ENCODE assay signal across 15 cellular contexts in genomic region chr10:126147866-126148578, GRCh38.
DNase-seq lines count a peak whose midpoint lies in the region; ATAC-seq, FAIRE-seq and TF ChIP-seq lines count a peak whose summit lies in the region.
"Had no signal": no experiment of that assay in that cellular context is flagged by ENCODE, and none has a peak within 500 bp of the region (broad histone marks: within the 10 kb centered on the region; RNA-seq: fewer than 3 reads in every experiment).

No MANE protein-coding gene starts in this region.

- POLR2A ChIA-PET in GM10248 (lab: Yijun Ruan, JAX): no interaction called here

- H3K4me1 Mint-ChIP-seq in natural killer cell: no peaks in the 10 kb centered on the region
- H3K4me1 Mint-ChIP-seq: B cell had no signal

- no peak for FAIRE-seq in bronchial epithelial cell (lab: Jason Lieb, UNC)

- ATAC-seq in Right ventricle myocardium superior (ENCODE audit: poor library complexity) (no peak), natural killer cell (no peak)
- ATAC-seq: mucosa of descending colon; stimulated activated effector memory CD8-positive, alpha-beta T cell treated with anti-CD3 and anti-CD28 coated beads, Interleukin-12 subunit alpha, Interleukin-12 subunit beta, amount 100 ng/mL, for 72 hours had no signal

- H3K27ac ChIP-seq in ACC112 (ENCODE audit: low read depth, low read length): peak overlapping the region; percentile 66
- H3K27ac ChIP-seq: cardiac muscle cell had no signal

- H3K9me3 Mint-ChIP-seq in natural killer cell: peaks cover 3 to 7% of the 10 kb centered on the region in 2 donors

- TF ChIP-seq CTCF in bronchial epithelial cell (IDR thresholded peaks at IDR 0.05; ENCODE audit: insufficient read depth, low read length, severe bottlenecking): no peak
- no peak for TF ChIP-seq CTCF in GM10248 (IDR thresholded peaks at IDR 0.05; ENCODE audit: control extremely low read depth, extremely low read depth, low read depth, missing control alignments)
- TF ChIP-seq CTCF in natural killer cell (IDR thresholded peaks at IDR 0.05): no peak

- peak; percentile 96 for DNase-seq in LHCN-M2 (ENCODE audit: low read depth)
- peak; percentile 9 for DNase-seq in bronchial epithelial cell (ENCODE audit: low read depth)
- DNase-seq in kidney tubule cell (ENCODE audit: low spot score): peak; percentile 27
- no peak for DNase-seq in Right ventricle myocardium superior
- no peak for DNase-seq in GM10248 (ENCODE audit: extremely low spot score)
- DNase-seq in natural killer cell: no peak
- DNase-seq in NCI-H2029 treated with DMSO at 0.1 percent for 48 hours (lab: John Stamatoyannopoulos, UW): no peak
- DNase-seq: Kasumi-1, mucosa of descending colon, NCI-H446 treated with DMSO at 0.1 percent for 48 hours, T-helper 1 cell had no signal

- H3K27ac Mint-ChIP-seq in natural killer cell: no peak overlapping the region
- H3K27ac Mint-ChIP-seq: B cell; stimulated activated effector memory CD8-positive, alpha-beta T cell treated with anti-CD3 and anti-CD28 coated beads, Interleukin-12 subunit alpha, Interleukin-12 subunit beta, amount 100 ng/mL, for 72 hours had no signal

- intact Hi-C loops in Right ventricle myocardium superior (cut with DNase I): no loop called here
- intact Hi-C loops in natural killer cell (cut with micrococcal nuclease): no loop called here

- no peak overlapping the region for H3K4me3 Mint-ChIP-seq in natural killer cell
- H3K4me3 Mint-ChIP-seq: B cell; stimulated activated effector memory CD8-positive, alpha-beta T cell treated with anti-CD3 and anti-CD28 coated beads, Interleukin-12 subunit alpha, Interleukin-12 subunit beta, amount 100 ng/mL, for 72 hours had no signal

- peak overlapping the region; percentile 42 for H2AFZ ChIP-seq in ACC112 (ENCODE audit: low read length, unreplicated experiment)

- H3K36me3 ChIP-seq in ACC112 (ENCODE audit: insufficient read depth, low read length) (peaks cover 18% of the 10 kb centered on the region), bronchial epithelial cell (ENCODE audit: control insufficient read depth, insufficient read depth, low read length) (no peaks in the 10 kb centered on the region)
- H3K36me3 ChIP-seq: cardiac muscle cell had no signal

- H3K27me3 Mint-ChIP-seq in natural killer cell (ENCODE audit: low read depth in 2 of 2): peaks cover 6 to 12% of the 10 kb centered on the region in 2 donors
- H3K27me3 Mint-ChIP-seq: B cell had no signal

- no peaks in the 10 kb centered on the region for H3K79me2 ChIP-seq in ACC112 (ENCODE audit: control insufficient read depth, insufficient read depth, low read length, unreplicated experiment)

- peaks cover 6% of the 10 kb centered on the region for H3K36me3 Mint-ChIP-seq in natural killer cell
- H3K36me3 Mint-ChIP-seq: stimulated activated effector memory CD8-positive, alpha-beta T cell treated with anti-CD3 and anti-CD28 coated beads, Interleukin-12 subunit alpha, Interleukin-12 subunit beta, amount 100 ng/mL, for 72 hours had no signal

- no peaks in the 10 kb centered on the region for H3K27me3 ChIP-seq in ACC112 (ENCODE audit: insufficient read depth, low read length)
- H3K27me3 ChIP-seq in bronchial epithelial cell (ENCODE audit: control insufficient read depth, insufficient read depth, low read length): no peaks in the 10 kb centered on the region
- H3K27me3 ChIP-seq: cardiac muscle cell had no signal

- H3K4me3 ChIP-seq in ACC112 (ENCODE audit: low read depth, low read length) (peak overlapping the region; percentile 22; the same call in 1 of the 2 replicates), bronchial epithelial cell (ENCODE audit: low read depth, low read length) (no peak overlapping the region)
- H3K4me3 ChIP-seq: cardiac muscle cell, mucosa of descending colon had no signal

- peaks cover 18% of the 10 kb centered on the region for H3K4me1 ChIP-seq in ACC112 (ENCODE audit: control insufficient read depth, insufficient read depth, low read length, unreplicated experiment)

- CTCF ChIA-PET in GM10248 (lab: Yijun Ruan, JAX): no interaction called here

Comparison
In these comparisons a context has a peak if more than half of its experiments do, and no peak if none do; other contexts are left out.
1. DNase-seq: peak in LHCN-M2 (single experiment), bronchial epithelial cell (single experiment) and kidney tubule cell (single experiment); none in Right ventricle myocardium superior (single experiment), GM10248 (single experiment), natural killer cell (single experiment) and NCI-H2029 treated with DMSO at 0.1 percent for 48 hours (single experiment).